ENCODE assay signal across 8 cellular contexts in the genomic region with DNA sequence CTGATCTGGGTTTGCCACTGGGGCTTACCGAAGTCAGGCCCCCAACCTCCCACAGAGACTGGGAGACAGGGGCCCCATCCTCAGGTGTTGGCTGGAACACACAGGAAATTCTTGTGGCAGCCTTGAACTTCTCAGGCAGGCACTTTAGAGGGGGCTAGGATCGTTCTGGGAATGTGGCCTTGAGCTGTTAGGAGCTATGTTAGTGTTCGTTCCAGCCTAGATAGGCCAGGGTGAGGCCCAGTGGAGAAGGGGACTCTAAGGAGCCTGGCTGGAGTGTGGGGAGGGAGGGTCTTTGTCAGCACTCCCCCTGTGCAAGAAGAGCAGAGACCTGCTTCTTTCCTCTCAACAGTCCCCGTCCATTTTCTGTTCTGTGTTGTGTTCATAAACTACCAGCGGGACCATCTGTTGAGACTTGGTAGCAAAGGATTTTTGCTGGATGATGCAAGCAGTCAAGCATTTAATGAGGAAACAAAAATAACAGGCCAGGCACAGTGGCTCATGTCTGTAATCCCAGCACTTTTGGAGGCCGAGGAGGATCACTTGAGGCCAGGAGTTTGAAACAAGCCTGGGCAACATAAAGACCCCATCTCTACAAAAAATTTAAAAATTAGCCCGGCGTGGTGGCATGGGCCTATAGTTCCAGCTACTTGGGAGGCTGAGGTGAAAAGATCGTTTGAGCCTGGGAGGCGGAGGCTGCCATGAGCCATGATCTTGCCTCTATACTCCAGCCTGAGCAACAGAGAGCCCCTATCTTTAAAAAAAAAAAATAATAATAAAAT. TPM values are rescaled to one million over a fixed set of nuclear protein-coding genes. Genes with fewer than 3 reads are reported as not detected.
DNase-seq lines count a peak whose midpoint lies in the region; TF ChIP-seq lines count a peak whose summit lies in the region.

No MANE protein-coding gene starts in this region.

- TF ChIP-seq CTCF in fibroblast of the aortic adventitia (IDR thresholded peaks at IDR 0.05; ENCODE audit: insufficient read depth, low read length), result no peak
- TF ChIP-seq CTCF in parathyroid adenoma (IDR thresholded peaks at IDR 0.05), result no peak

- H3K4me1 ChIP-seq in BLaER1 treated with 17β-estradiol and CSF1 and Interleukin-3, amounts not matched to agents 10 nM and 100 nM, result peaks cover 66 to 80% (median 76%) of the 10 kb centered on the region in 10 experiments
- peaks cover 20% of the 10 kb centered on the region for H3K4me1 ChIP-seq in HUES64 (ENCODE audit: insufficient read depth, low read length)
- H3K4me1 ChIP-seq in parathyroid adenoma, result peaks cover 7% of the 10 kb centered on the region

- no peaks in the 10 kb centered on the region for H3K79me2 ChIP-seq in parathyroid adenoma

- 62% methylated on average over 10 of the region's 10 CpGs for WGBS in HUES64

- H2AFZ ChIP-seq in parathyroid adenoma, result peak overlapping the region; percentile 86

- peaks cover 0 to 10% (median under 1%) of the 10 kb centered on the region in 11 experiments; a peak in 7 of 22 replicates for H3K36me3 ChIP-seq in BLaER1 treated with 17β-estradiol and CSF1 and Interleukin-3, amounts not matched to agents 10 nM and 100 nM
- peaks cover 3% of the 10 kb centered on the region; the same call in 1 of the 2 replicates for H3K36me3 ChIP-seq in HUES64 (ENCODE audit: insufficient read depth, low read length)
- no peaks in the 10 kb centered on the region for H3K36me3 ChIP-seq in parathyroid adenoma (ENCODE audit: control insufficient read depth, insufficient read depth, low read length)

- peak overlapping the region; percentile 93 to 99 (median 97) for H3K4me2 ChIP-seq in BLaER1 treated with 17β-estradiol and CSF1 and Interleukin-3, amounts not matched to agents 10 nM and 100 nM
- H3K4me2 ChIP-seq in parathyroid adenoma (ENCODE audit: low read length), result peak overlapping the region; percentile 87

- peak overlapping the region; percentile 87 to 100 (median 96) for H3K27ac ChIP-seq in BLaER1 treated with 17β-estradiol and CSF1 and Interleukin-3, amounts not matched to agents 10 nM and 100 nM
- H3K27ac ChIP-seq in HUES64 (ENCODE audit: low read depth, low read length) (peak overlapping the region; percentile 60), parathyroid adenoma (peak overlapping the region; percentile 71)

- H3K27ac Mint-ChIP-seq in activated CD4-positive, alpha-beta memory T cell treated with anti-CD3 and anti-CD28 coated beads for 36 hours, result peak overlapping the region; percentile 94

- intact Hi-C loops in activated CD4-positive, alpha-beta memory T cell treated with anti-CD3 and anti-CD28 coated beads for 36 hours (cut with micrococcal nuclease), result loop anchor here (5.0 kb wide), 1 partner anchor 86 kb away; no protein-coding TSS in a partner anchor

- H3K4me3 ChIP-seq in BLaER1 treated with 17β-estradiol and CSF1 and Interleukin-3, amounts not matched to agents 10 nM and 100 nM, result peak overlapping the region; percentile 71 to 90 (median 82)
- H3K4me3 ChIP-seq in HUES64 (ENCODE audit: low read length) (peak overlapping the region; percentile 78), fibroblast of the aortic adventitia (ENCODE audit: low read depth, low read length) (peak overlapping the region; percentile 96), parathyroid adenoma (ENCODE audit: low read depth, low read length) (peak overlapping the region; percentile 72)

- H4K20me1 ChIP-seq in BLaER1 treated with 17β-estradiol and CSF1 and Interleukin-3, amounts not matched to agents 10 nM and 100 nM, result peaks cover 0 to 20% (median 6%) of the 10 kb centered on the region in 11 experiments; a peak in 10 of 22 replicates

- CTCF ChIA-PET in activated CD4-positive, alpha-beta memory T cell treated with anti-CD3 and anti-CD28 coated beads for 36 hours (lab: Charles Lee), result interaction anchor here (0.6 to 2.0 kb wide), 3 partner anchors 11 to 213 kb away, joined by 3 to 14 read pairs (median 4); no protein-coding TSS in a partner anchor

- peaks cover 35% of the 10 kb centered on the region for H3K4me1 Mint-ChIP-seq in activated CD4-positive, alpha-beta memory T cell treated with anti-CD3 and anti-CD28 coated beads for 36 hours (ENCODE audit: low read depth)

- no peaks in the 10 kb centered on the region for H3K9me3 Mint-ChIP-seq in activated CD4-positive, alpha-beta memory T cell treated with anti-CD3 and anti-CD28 coated beads for 36 hours

- H3K27me3 ChIP-seq in BLaER1 treated with 17β-estradiol and CSF1 and Interleukin-3, amounts not matched to agents 10 nM and 100 nM, result no peaks in the 10 kb centered on the region
- H3K27me3 ChIP-seq in HUES64 (ENCODE audit: insufficient read depth, low read length) (no peaks in the 10 kb centered on the region), parathyroid adenoma (ENCODE audit: control insufficient read depth, insufficient read depth, low read length) (no peaks in the 10 kb centered on the region)

- DNase-seq in activated CD4-positive, alpha-beta memory T cell treated with anti-CD3 and anti-CD28 coated beads for 36 hours, result no peak
- DNase-seq in fibroblast of the aortic adventitia (ENCODE audit: low read depth), result peak; percentile 82
- no peak for DNase-seq in NK-92 treated with Interleukin-12 subunit alpha and Interleukin-12 subunit beta, amount 100 ng/mL, for 24 hours (lab: John Stamatoyannopoulos, UW)
- no peak for DNase-seq in NCI-H2227 (lab: John Stamatoyannopoulos, UW; ENCODE audit: unreplicated experiment)
- DNase-seq in NCI-H510A (lab: John Stamatoyannopoulos, UW), result no peak

- peaks cover 0 to 2% (median 0%) of the 10 kb centered on the region in 11 experiments; a peak in 3 of 22 replicates for H3K9me3 ChIP-seq in BLaER1 treated with 17β-estradiol and CSF1 and Interleukin-3, amounts not matched to agents 10 nM and 100 nM (replicated peaks in 1 of 11)
- H3K9me3 ChIP-seq in HUES64 (ENCODE audit: insufficient read depth, low read depth, low read length) (no peaks in the 10 kb centered on the region), parathyroid adenoma (ENCODE audit: control insufficient read depth, low read length) (no peaks in the 10 kb centered on the region)

- H3K4me3 Mint-ChIP-seq in activated CD4-positive, alpha-beta memory T cell treated with anti-CD3 and anti-CD28 coated beads for 36 hours, result peak overlapping the region; percentile 96

- H3K27me3 Mint-ChIP-seq in activated CD4-positive, alpha-beta memory T cell treated with anti-CD3 and anti-CD28 coated beads for 36 hours, result no peaks in the 10 kb centered on the region

- POLR2A ChIA-PET in activated CD4-positive, alpha-beta memory T cell treated with anti-CD3 and anti-CD28 coated beads for 36 hours (lab: Charles Lee), result interaction anchor here (0.9 to 1.5 kb wide), 2 partner anchors 9 to 87 kb away, joined by 3 to 5 read pairs; no protein-coding TSS in a partner anchor

- H3K36me3 Mint-ChIP-seq in activated CD4-positive, alpha-beta memory T cell treated with anti-CD3 and anti-CD28 coated beads for 36 hours, result peaks cover 6% of the 10 kb centered on the region

- H3K9ac ChIP-seq in BLaER1 treated with 17β-estradiol and CSF1 and Interleukin-3, amounts not matched to agents 10 nM and 100 nM, result peak overlapping the region; percentile 88 to 99 (median 94)
- H3K9ac ChIP-seq in HUES64 (ENCODE audit: low read depth, low read length) (peak overlapping the region; percentile 79), parathyroid adenoma (no peak overlapping the region)

RNA-seq across cellular contexts. Expression of a gene that starts 1.5 kb away (rescaled TPM):
- polyA plus RNA-seq in HUES64 (2013, experiment 1 of 2), result 12.2 TPM
- polyA plus RNA-seq in HUES64 (2013, experiment 2 of 2), result 12.3 TPM
- 10 to 100 TPM; 23.3 to 23.4 TPM for total RNA-seq in activated CD4-positive, alpha-beta memory T cell treated with anti-CD3 and anti-CD28 coated beads for 36 hours
- total RNA-seq in fibroblast of the aortic adventitia (ENCODE audit: low replicate concordance), result 16.4 and 16.8 TPM in 2 replicates

RNA-seq across cellular contexts. Expression of a gene that starts 1.5 kb away (rescaled TPM):
- polyA plus RNA-seq in HUES64 (2013, experiment 1 of 2), result 39.3 TPM
- polyA plus RNA-seq in HUES64 (2013, experiment 2 of 2), result 49.7 TPM
- total RNA-seq in activated CD4-positive, alpha-beta memory T cell treated with anti-CD3 and anti-CD28 coated beads for 36 hours, result 10 to 100 TPM; 61.7 to 66.1 TPM
- total RNA-seq in fibroblast of the aortic adventitia (ENCODE audit: low replicate concordance), result 120 and 151 TPM in 2 replicates
